ENCODE assay signal across 1 cellular context in the genomic region with DNA sequence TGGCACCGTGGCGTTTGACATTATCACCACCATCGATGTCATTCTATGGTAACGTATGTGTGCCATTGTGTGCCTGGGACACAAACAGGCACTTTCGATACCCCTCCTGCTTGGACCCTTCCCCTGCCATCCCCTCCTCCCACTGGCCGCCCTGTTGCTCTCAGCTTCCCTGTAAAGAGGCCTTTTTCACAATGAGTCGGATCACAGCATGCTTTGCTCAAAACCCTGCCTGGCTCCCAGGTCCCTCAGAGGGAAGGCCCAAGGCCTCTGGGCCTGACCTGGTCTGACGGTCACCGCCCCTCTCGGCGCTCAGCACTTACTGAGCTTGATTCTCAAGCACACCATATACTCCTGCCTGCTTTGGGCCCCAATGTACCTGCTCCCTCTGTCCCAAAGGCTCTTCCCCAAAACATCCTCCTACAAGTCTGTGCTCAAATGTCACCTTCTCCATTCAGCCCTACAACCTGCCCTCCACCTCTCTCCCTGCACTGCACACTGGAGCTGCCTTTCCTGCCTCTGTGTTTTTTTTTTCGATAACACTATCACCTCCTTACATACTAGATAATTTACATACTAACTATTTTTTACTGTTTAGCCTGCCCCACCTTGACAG.
TF ChIP-seq lines count a peak whose summit lies in the region.

No MANE protein-coding gene starts in this region.

TF ChIP-seq in HepG2, 621 proteins besides CTCF, POLR2A, EP300 and RAD21 (continued from another document):
- TF ChIP-seq ZNF687 (CRISPR knock-in tag; IDR thresholded peaks at IDR 0.05) (peak; percentile 55), POLR2AphosphoS5 (IDR thresholded peaks at IDR 0.05; ENCODE audit: low read depth, low read length) (no peak), KDM1A (CRISPR knock-in tag; IDR thresholded peaks at IDR 0.05) (no peak), ZSCAN20 (CRISPR knock-in tag; IDR thresholded peaks at IDR 0.05; ENCODE audit: borderline replicate concordance) (no peak), NKX3-1 (CRISPR knock-in tag; IDR thresholded peaks at IDR 0.05) (no peak), ZNF3 (CRISPR knock-in tag; IDR thresholded peaks at IDR 0.05) (no peak), ZBTB38 (CRISPR knock-in tag; IDR thresholded peaks at IDR 0.05) (0 out of 2 replicates have a peak, but pooled peaks have one; percentile 12), SIN3A (IDR thresholded peaks at IDR 0.05; ENCODE audit: borderline replicate concordance, low read depth, low read length) (no peak), ZBTB20 (CRISPR knock-in tag; IDR thresholded peaks at IDR 0.05; ENCODE audit: borderline replicate concordance, low read depth) (no peak), ZNF547 (CRISPR knock-in tag; IDR thresholded peaks at IDR 0.05) (no peak), NFE2L2 (IDR thresholded peaks at IDR 0.05; ENCODE audit: low read length) (no peak), GPN1 (CRISPR knock-in tag; IDR thresholded peaks at IDR 0.05; ENCODE audit: borderline replicate concordance) (no peak), SKI (IDR thresholded peaks at IDR 0.05; ENCODE audit: partially characterized antibody) (no peak), ZNF333 (CRISPR knock-in tag; IDR thresholded peaks at IDR 0.05; ENCODE audit: borderline replicate concordance) (no peak), RBM22 (optimal IDR thresholded peaks at IDR 0.05; ENCODE audit: low read length) (peak; percentile 93), ZNF441 (CRISPR knock-in tag; IDR thresholded peaks at IDR 0.05; ENCODE audit: borderline replicate concordance) (no peak), ZNF556 (CRISPR knock-in tag; IDR thresholded peaks at IDR 0.05; ENCODE audit: borderline replicate concordance) (no peak), RFXANK (CRISPR knock-in tag; IDR thresholded peaks at IDR 0.05) (no peak), ZNF879 (CRISPR knock-in tag; IDR thresholded peaks at IDR 0.05) (no peak), NCOA2 (CRISPR knock-in tag; IDR thresholded peaks at IDR 0.05) (no peak), ZC3H13 (CRISPR knock-in tag; IDR thresholded peaks at IDR 0.05) (no peak), ZBTB3 (CRISPR knock-in tag; IDR thresholded peaks at IDR 0.05; ENCODE audit: borderline replicate concordance, low read depth) (no peak)
- TF ChIP-seq, protein P1, sequence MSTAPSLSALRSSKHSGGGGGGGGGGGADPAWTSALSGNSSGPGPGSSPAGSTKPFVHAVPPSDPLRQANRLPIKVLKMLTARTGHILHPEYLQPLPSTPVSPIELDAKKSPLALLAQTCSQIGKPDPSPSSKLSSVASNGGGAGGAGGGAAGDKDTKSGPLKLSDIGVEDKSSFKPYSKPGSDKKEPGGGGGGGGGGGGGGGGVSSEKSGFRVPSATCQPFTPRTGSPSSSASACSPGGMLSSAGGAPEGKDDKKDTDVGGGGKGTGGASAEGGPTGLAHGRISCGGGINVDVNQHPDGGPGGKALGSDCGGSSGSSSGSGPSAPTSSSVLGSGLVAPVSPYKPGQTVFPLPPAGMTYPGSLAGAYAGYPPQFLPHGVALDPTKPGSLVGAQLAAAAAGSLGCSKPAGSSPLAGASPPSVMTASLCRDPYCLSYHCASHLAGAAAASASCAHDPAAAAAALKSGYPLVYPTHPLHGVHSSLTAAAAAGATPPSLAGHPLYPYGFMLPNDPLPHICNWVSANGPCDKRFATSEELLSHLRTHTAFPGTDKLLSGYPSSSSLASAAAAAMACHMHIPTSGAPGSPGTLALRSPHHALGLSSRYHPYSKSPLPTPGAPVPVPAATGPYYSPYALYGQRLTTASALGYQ (CRISPR knock-in tag; IDR thresholded peaks at IDR 0.05), result no peak
- TF ChIP-seq, protein P2, sequence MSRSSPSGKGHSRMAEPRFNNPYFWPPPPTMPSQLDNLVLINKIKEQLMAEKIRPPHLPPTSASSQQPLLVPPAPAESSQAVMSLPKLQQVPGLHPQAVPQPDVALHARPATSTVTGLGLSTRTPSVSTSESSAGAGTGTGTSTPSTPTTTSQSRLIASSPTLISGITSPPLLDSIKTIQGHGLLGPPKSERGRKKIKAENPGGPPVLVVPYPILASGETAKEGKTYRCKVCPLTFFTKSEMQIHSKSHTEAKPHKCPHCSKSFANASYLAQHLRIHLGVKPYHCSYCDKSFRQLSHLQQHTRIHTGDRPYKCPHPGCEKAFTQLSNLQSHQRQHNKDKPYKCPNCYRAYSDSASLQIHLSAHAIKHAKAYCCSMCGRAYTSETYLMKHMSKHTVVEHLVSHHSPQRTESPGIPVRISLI (CRISPR knock-in tag; IDR thresholded peaks at IDR 0.05; ENCODE audit: borderline replicate concordance), result 0 out of 2 replicates have a peak, but pooled peaks have one; percentile 1
- TF ChIP-seq, protein P3, sequence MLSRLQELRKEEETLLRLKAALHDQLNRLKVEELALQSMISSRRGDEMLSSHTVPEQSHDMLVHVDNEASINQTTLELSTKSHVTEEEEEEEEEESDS (CRISPR knock-in tag; IDR thresholded peaks at IDR 0.05; ENCODE audit: borderline replicate concordance), result no peak
